18 cellular contexts compared by ENCODE assay signal in the genomic region with DNA sequence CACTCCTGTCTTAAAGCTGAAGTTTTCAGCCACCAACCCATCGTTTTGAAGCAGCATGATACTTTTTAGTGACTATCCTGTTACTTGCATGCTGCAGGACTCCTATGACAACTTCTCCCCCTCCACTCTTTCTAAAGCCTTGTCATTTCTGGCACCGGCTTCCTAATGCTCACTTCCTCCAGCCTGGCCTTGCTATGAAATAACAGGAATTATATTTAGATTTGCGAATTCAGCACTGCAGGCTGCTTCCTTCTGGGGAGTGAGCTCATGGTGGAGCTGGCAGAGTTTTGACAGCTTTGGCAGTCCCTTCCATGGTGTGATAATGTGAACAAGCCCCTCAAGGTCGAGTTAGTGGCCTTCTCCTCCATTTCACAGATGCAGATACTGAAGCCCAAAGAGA. TPM values are rescaled to one million over a fixed set of nuclear protein-coding genes. Genes with fewer than 3 reads are reported as not detected.
DNase-seq lines count a peak whose midpoint lies in the region; ATAC-seq, FAIRE-seq and TF ChIP-seq lines count a peak whose summit lies in the region.
"Had no signal": no experiment of that assay in that cellular context is flagged by ENCODE, and none has a peak within 500 bp of the region (broad histone marks: within the 10 kb centered on the region; RNA-seq: fewer than 3 reads in every experiment).

No MANE protein-coding gene starts in this region.

- no peaks in the 10 kb centered on the region for H3K36me3 Mint-ChIP-seq in naive thymus-derived CD8-positive, alpha-beta T cell
- no peaks in the 10 kb centered on the region for H3K36me3 Mint-ChIP-seq in activated CD4-positive, alpha-beta memory T cell treated with anti-CD3 and anti-CD28 coated beads, Interleukin-2, amount 10 ng/mL, durations not matched to agents 7 days and 5 days (ENCODE audit: low read depth)

- H3K79me2 ChIP-seq in OCI-LY7 (ENCODE audit: insufficient read depth, low read depth, low read length), result peaks cover 98% of the 10 kb centered on the region

- H3K4me1 ChIP-seq in OCI-LY7 (ENCODE audit: insufficient read depth, low read length, poor library complexity, severe bottlenecking), result peaks cover 81% of the 10 kb centered on the region
- H3K4me1 ChIP-seq in left ventricle myocardium inferior, result peaks cover 11% of the 10 kb centered on the region
- no peaks in the 10 kb centered on the region for H3K4me1 ChIP-seq in colonic mucosa
- H3K4me1 ChIP-seq: SJSA1 had no signal

- peak overlapping the region; percentile 55 for H3K4me2 ChIP-seq in OCI-LY7 (ENCODE audit: low read length)

- POLR2A ChIA-PET in OCI-LY7 (lab: Charles Lee), result interaction anchor here (0.5 to 5.1 kb wide), 3 partner anchors 13 to 23 kb away, joined by 3 to 44 read pairs (median 3); partner anchors contain the start of gene BLNK
- POLR2A ChIA-PET in naive thymus-derived CD8-positive, alpha-beta T cell (lab: Charles Lee), result no interaction called here
- POLR2A ChIA-PET in activated CD4-positive, alpha-beta memory T cell treated with anti-CD3 and anti-CD28 coated beads, Interleukin-2, amount 10 ng/mL, durations not matched to agents 7 days and 5 days (lab: Charles Lee), result no interaction called here

- peak; percentile 82 for ATAC-seq in sciatic nerve
- ATAC-seq in naive thymus-derived CD8-positive, alpha-beta T cell, result no peak

- FAIRE-seq in GM18507 (lab: Jason Lieb, UNC), result peak; percentile 70
- FAIRE-seq: frontal cortex had no signal

- H3K9ac ChIP-seq in colonic mucosa (ENCODE audit: low read depth in 2 of 2, low read length in 2 of 2), result peak overlapping the region in 1 of 2 donors; percentile 9

- H3K9me3 Mint-ChIP-seq in naive thymus-derived CD8-positive, alpha-beta T cell, result no peaks in the 10 kb centered on the region
- H3K9me3 Mint-ChIP-seq in activated CD4-positive, alpha-beta memory T cell treated with anti-CD3 and anti-CD28 coated beads, Interleukin-2, amount 10 ng/mL, durations not matched to agents 7 days and 5 days, result no peaks in the 10 kb centered on the region
- H3K9me3 Mint-ChIP-seq: CD4-positive, alpha-beta T cell had no signal

- H3K4me1 Mint-ChIP-seq in naive thymus-derived CD8-positive, alpha-beta T cell, result peaks cover 0 to 33% (median 0%) of the 10 kb centered on the region in 4 donors
- H3K4me1 Mint-ChIP-seq in activated CD4-positive, alpha-beta memory T cell treated with anti-CD3 and anti-CD28 coated beads, Interleukin-2, amount 10 ng/mL, durations not matched to agents 7 days and 5 days, result no peaks in the 10 kb centered on the region

- CTCF ChIA-PET in OCI-LY7 (lab: Charles Lee; ENCODE audit: unreplicated experiment), result no interaction called here
- CTCF ChIA-PET in activated CD4-positive, alpha-beta memory T cell treated with anti-CD3 and anti-CD28 coated beads, Interleukin-2, amount 10 ng/mL, durations not matched to agents 7 days and 5 days (lab: Charles Lee), result interaction anchor here (1.0 kb wide), 1 partner anchor 28 kb away, joined by 3 read pairs; no protein-coding TSS in a partner anchor

- no peak for TF ChIP-seq CTCF in OCI-LY7 (conservative IDR thresholded peaks at IDR 0.05; ENCODE audit: low read length)
- no peak for TF ChIP-seq CTCF in left ventricle myocardium inferior (IDR thresholded peaks at IDR 0.05; ENCODE audit: borderline replicate concordance)
- no peak for TF ChIP-seq CTCF in colonic mucosa (IDR thresholded peaks at IDR 0.05)

- peak overlapping the region in 1 of 10 donors; percentile 51 for H3K27ac Mint-ChIP-seq in naive thymus-derived CD8-positive, alpha-beta T cell
- H3K27ac Mint-ChIP-seq in activated CD4-positive, alpha-beta memory T cell treated with anti-CD3 and anti-CD28 coated beads, Interleukin-2, amount 10 ng/mL, durations not matched to agents 7 days and 5 days, result no peak overlapping the region
- H3K27ac Mint-ChIP-seq: CD4-positive, alpha-beta T cell had no signal

- H3K27me3 Mint-ChIP-seq in naive thymus-derived CD8-positive, alpha-beta T cell, result no peaks in the 10 kb centered on the region
- H3K27me3 Mint-ChIP-seq in activated CD4-positive, alpha-beta memory T cell treated with anti-CD3 and anti-CD28 coated beads, Interleukin-2, amount 10 ng/mL, durations not matched to agents 7 days and 5 days, result peaks cover 11% of the 10 kb centered on the region
- H3K27me3 Mint-ChIP-seq: CD4-positive, alpha-beta T cell had no signal

- H3K9me3 ChIP-seq in OCI-LY7 (ENCODE audit: low read length) (no peaks in the 10 kb centered on the region), left ventricle myocardium inferior (replicated peaks) (no peaks in the 10 kb centered on the region), colonic mucosa (no peaks in the 10 kb centered on the region)
- H3K9me3 ChIP-seq: SJSA1 had no signal

- no peak overlapping the region for H2AFZ ChIP-seq in OCI-LY7 (ENCODE audit: low read length)

- intact Hi-C loops in OCI-LY7 (cut with micrococcal nuclease; ENCODE audit: unreplicated experiment) (no loop called here), left ventricle myocardium inferior (cut with micrococcal nuclease) (no loop called here), sciatic nerve (cut with DNase I) (no loop called here), colonic mucosa (cut with DNase I) (no loop called here)

- no peaks in the 10 kb centered on the region for H3K9me2 ChIP-seq in OCI-LY7 (ENCODE audit: insufficient read depth, low read length)

- H3K4me3 ChIP-seq in OCI-LY7 (ENCODE audit: low read depth, low read length, poor library complexity, severe bottlenecking), result peak overlapping the region; percentile 32
- no peak overlapping the region for H3K4me3 ChIP-seq in left ventricle myocardium inferior
- no peak overlapping the region for H3K4me3 ChIP-seq in colonic mucosa
- H3K4me3 ChIP-seq: SJSA1 had no signal

- peaks cover 7% of the 10 kb centered on the region; the same call in 1 of the 2 replicates for H4K20me1 ChIP-seq in OCI-LY7 (ENCODE audit: insufficient read depth, low read length)

- H3K27ac ChIP-seq in OCI-LY7 (ENCODE audit: low read depth, low read length, poor library complexity, severe bottlenecking), result peak overlapping the region; percentile 54
- H3K27ac ChIP-seq in left ventricle myocardium inferior (replicated peaks), result peak overlapping the region; percentile 3
- no peak overlapping the region for H3K27ac ChIP-seq in colonic mucosa
- H3K27ac ChIP-seq: SJSA1 had no signal

- no peak for DNase-seq in GM18507 (ENCODE audit: extremely low spot score, insufficient read length, low read depth)
- no peak for DNase-seq in OCI-LY7 (ENCODE audit: low spot score)
- no peak for DNase-seq in left ventricle myocardium inferior
- DNase-seq in sciatic nerve (ENCODE audit: low spot score), result no peak
- DNase-seq in stimulated activated naive CD4-positive, alpha-beta T cell treated with Interleukin-2 at 50 U/mL for 16 hours (lab: John Stamatoyannopoulos, UW), result no peak
- no peak for DNase-seq in colonic mucosa
- no peak for DNase-seq in naive thymus-derived CD8-positive, alpha-beta T cell
- no peak for DNase-seq in activated CD4-positive, alpha-beta memory T cell treated with anti-CD3 and anti-CD28 coated beads, Interleukin-2, amount 10 ng/mL, durations not matched to agents 7 days and 5 days
- DNase-seq: activated CD8-positive, alpha-beta memory T cell treated with anti-CD3 and anti-CD28 coated beads, Interleukin-2, amount 50 U/mL, for 48 hours; amniotic stem cell; CD4-positive, alpha-beta T cell; effector CD8-positive, alpha-beta T cell; NCI-H1694 treated with DMSO at 0.1 percent for 48 hours; NCI-H526 treated with DMSO at 0.1 percent for 48 hours; stimulated activated CD4-positive, alpha-beta T cell treated with anti-CD3 and anti-CD28 coated beads, Interleukin-2, amount 100 ng/mL, for 24 hours had no signal

- H3K27me3 ChIP-seq in left ventricle myocardium inferior (ENCODE audit: low read depth) (peaks cover 19% of the 10 kb centered on the region), colonic mucosa (no peaks in the 10 kb centered on the region)

- no TSS peak for BruUV-seq in OCI-LY7 (replicated peaks; lab: Mats Ljungman, UMichigan)

- peak overlapping the region in 1 of 10 donors; percentile 52 for H3K4me3 Mint-ChIP-seq in naive thymus-derived CD8-positive, alpha-beta T cell
- H3K4me3 Mint-ChIP-seq in activated CD4-positive, alpha-beta memory T cell treated with anti-CD3 and anti-CD28 coated beads, Interleukin-2, amount 10 ng/mL, durations not matched to agents 7 days and 5 days, result no peak overlapping the region
- H3K4me3 Mint-ChIP-seq: CD4-positive, alpha-beta T cell had no signal

- H3K36me3 ChIP-seq in OCI-LY7 (ENCODE audit: insufficient read depth, low read length), result peaks cover 92% of the 10 kb centered on the region
- no peaks in the 10 kb centered on the region for H3K36me3 ChIP-seq in left ventricle myocardium inferior
- H3K36me3 ChIP-seq in colonic mucosa, result no peaks in the 10 kb centered on the region
- H3K36me3 ChIP-seq: SJSA1 had no signal

RNA-seq across cellular contexts. Expression of gene BLNK, which starts 13.4 kb away (rescaled TPM):
- 78.0 and 113 TPM in 2 replicates for total RNA-seq in OCI-LY7 (2014; rRNA removed; shearing (Covaris generic))
- total RNA-seq in OCI-LY7 (2022) (182 and 201 TPM in 2 replicates), left ventricle myocardium inferior (1.4 TPM), sciatic nerve (13.1 TPM), colonic mucosa (10 to 100 TPM; 13.5 to 24.0 TPM)
- 1 to 10 TPM; 5.2 to 5.6 TPM for total RNA-seq in naive thymus-derived CD8-positive, alpha-beta T cell
- polyA plus RNA-seq in naive thymus-derived CD8-positive, alpha-beta T cell, result under 1 TPM in 1 of 3 donors, not detected in 2; 0.15 TPM
- total RNA-seq in activated CD4-positive, alpha-beta memory T cell treated with anti-CD3 and anti-CD28 coated beads, Interleukin-2, amount 10 ng/mL, durations not matched to agents 7 days and 5 days, result not detected
- total RNA-seq: CD4-positive, alpha-beta T cell; SJSA1 had no signal

RNA-seq across cellular contexts. Expression of gene DNTT, which starts 46.3 kb away (rescaled TPM):
- 0.16 TPM in 1 of 2 replicates, not detected in the other for total RNA-seq in OCI-LY7 (2014; rRNA removed; shearing (Covaris generic))
- total RNA-seq in OCI-LY7 (2022) (0.18 and 0.32 TPM in 2 replicates), left ventricle myocardium inferior (not detected), sciatic nerve (not detected), colonic mucosa (not detected)
- total RNA-seq in naive thymus-derived CD8-positive, alpha-beta T cell, result not detected
- polyA plus RNA-seq in naive thymus-derived CD8-positive, alpha-beta T cell, result not detected
- not detected for total RNA-seq in activated CD4-positive, alpha-beta memory T cell treated with anti-CD3 and anti-CD28 coated beads, Interleukin-2, amount 10 ng/mL, durations not matched to agents 7 days and 5 days
- total RNA-seq: frontal cortex, posterior vena cava, SJSA1 had no signal
